8 cellular contexts compared by ENCODE assay signal in the genomic region with DNA sequence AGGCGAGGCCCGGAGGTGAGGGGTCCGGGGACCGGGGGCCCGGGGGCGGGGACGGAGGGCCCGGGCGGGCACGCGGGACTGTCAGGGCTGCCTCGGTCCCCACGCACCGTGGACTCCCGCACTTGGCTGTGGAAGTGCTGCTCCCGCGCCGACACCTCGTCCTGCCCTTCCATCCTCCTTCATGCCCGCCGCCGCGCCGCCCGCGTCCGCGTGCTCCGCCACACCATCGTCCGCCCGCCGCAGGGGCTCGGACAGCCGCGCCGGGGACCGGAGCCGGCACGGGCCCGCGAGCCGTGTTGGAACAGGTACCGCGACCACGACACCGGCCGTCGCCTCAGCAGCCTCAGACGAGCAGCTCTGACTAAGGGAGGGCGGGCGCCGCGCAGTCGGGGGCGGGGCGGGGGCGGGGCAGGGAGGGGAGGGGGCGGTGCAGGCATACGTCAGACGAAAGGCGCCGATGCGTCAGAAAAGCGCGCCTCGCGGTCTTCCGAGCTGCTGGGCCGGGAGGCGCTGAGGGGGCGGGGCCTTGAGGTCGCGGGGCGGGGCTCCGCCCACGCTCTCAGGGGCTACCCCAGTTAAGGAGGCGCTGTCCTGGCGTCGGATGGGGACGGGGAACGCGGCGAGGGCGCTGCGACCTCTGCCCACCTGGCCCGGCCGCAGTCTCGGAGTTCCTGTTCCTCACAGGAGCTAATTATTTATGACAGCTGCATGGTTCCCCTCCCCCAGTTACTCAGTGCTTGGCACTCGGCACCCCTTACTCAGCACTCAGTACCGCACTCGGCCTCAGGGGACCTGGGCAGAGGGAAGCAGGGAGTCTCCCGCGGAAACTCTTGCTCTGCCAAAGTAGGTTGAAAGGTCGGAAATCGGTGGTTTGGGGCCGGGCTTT. TPM values are rescaled to one million over a fixed set of nuclear protein-coding genes. Genes with fewer than 3 reads are reported as not detected.
DNase-seq lines count a peak whose midpoint lies in the region; ATAC-seq and TF ChIP-seq lines count a peak whose summit lies in the region.

TSS of gene LMBR1 (minus strand) at position 363 of the 886 bp plus-strand sequence. CDS start at position 173, 190 bp downstream.

- H3K4me3 Mint-ChIP-seq in chondrocyte (ENCODE audit: unreplicated experiment): peak within 1 kb of the TSS; percentile 86

- H3K27ac Mint-ChIP-seq in chondrocyte (ENCODE audit: unreplicated experiment): peak within 1 kb of the TSS; percentile 85

- TF ChIP-seq POLR2A in GM19099 (IDR thresholded peaks at IDR 0.05; ENCODE audit: extremely low read depth, insufficient read length, low read depth): peak; percentile 90

- H3K4me1 Mint-ChIP-seq in chondrocyte (ENCODE audit: low read depth): peaks cover 21% of the 10 kb centered on the region

- H3K36me3 Mint-ChIP-seq in chondrocyte (ENCODE audit: low read depth): no peaks in the 10 kb centered on the region

- peak; percentile 86 for ATAC-seq in HG03432 (IDR thresholded peaks at IDR 0.05; ENCODE audit: unreplicated experiment)

- no peaks in the 10 kb centered on the region for H3K27me3 Mint-ChIP-seq in chondrocyte (ENCODE audit: low read depth)

- TF ChIP-seq CTCF in chondrocyte (IDR thresholded peaks at IDR 0.05): peak; percentile 61

- DNase-seq in Ammon's horn (ENCODE audit: low spot score) (peak; percentile 95), NCI-H510A (lab: John Stamatoyannopoulos, UW) (peak; percentile 85), chondrocyte (ENCODE audit: low spot score) (peak; percentile 95), kidney glomerular epithelial cell (lab: John Stamatoyannopoulos, UW) (peak; percentile 84)
- DNase-seq in activated CD4-positive, alpha-beta T cell treated with anti-CD3 and anti-CD28 coated beads for 24 hours (ENCODE audit: low read depth in 2 of 2): peak; percentile 89 to 92
- DNase-seq in stimulated activated CD4-positive, alpha-beta T cell treated with anti-CD3 and anti-CD28 coated beads, Interleukin-1b, Interleukin-23, amount 100 ng/mL, for 1 hour (ENCODE audit: low read depth in 2 of 2): peak; percentile 90 to 96

- no peaks in the 10 kb centered on the region for H3K9me3 Mint-ChIP-seq in chondrocyte (ENCODE audit: low read depth)

RNA-seq across cellular contexts. Expression of gene LMBR1, which starts in this region (rescaled TPM):
- total RNA-seq in chondrocyte: 33.4 to 39.1 TPM (median 37.3 TPM) in 3 replicates

Comparison
In these comparisons a context has a peak if more than half of its experiments do, and no peak if none do; other contexts are left out.
1. Peak in every context shown above with its lines: DNase-seq and ATAC-seq.